Comparison of ENCODE assay signal across 19 cellular contexts in the genomic region with DNA sequence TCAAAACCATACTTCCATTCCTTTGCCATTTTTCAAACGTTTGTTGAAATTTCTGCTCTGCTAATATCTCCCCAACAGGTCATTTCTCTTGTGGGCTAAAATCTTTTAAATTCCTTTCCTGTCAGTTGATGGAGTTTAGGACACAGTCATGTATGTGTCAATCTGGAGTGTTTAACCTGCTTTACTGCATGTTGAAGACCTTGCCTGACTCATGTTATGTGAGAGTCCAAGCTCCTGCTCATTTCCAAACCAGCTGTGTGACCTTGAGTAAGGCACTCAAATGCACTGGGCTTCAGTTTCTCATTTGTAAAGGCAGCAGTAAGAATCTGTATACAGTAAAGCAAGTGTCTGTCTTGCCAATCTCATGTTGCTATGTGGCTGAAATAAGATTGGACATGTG.
DNase-seq lines count a peak whose midpoint lies in the region; ATAC-seq, FAIRE-seq and TF ChIP-seq lines count a peak whose summit lies in the region.
"Had no signal": no experiment of that assay in that cellular context is flagged by ENCODE, and none has a peak within 500 bp of the region (broad histone marks: within the 10 kb centered on the region; RNA-seq: fewer than 3 reads in every experiment).

No MANE protein-coding gene starts in this region.

- no peak overlapping the region for H3K14ac ChIP-seq in trophoblast cell (ENCODE audit: low read length)

- FAIRE-seq in GM12891 (lab: Jason Lieb, UNC) = peak; percentile 40
- FAIRE-seq: A204.1, D721Med, GM19239, H54 had no signal

- H3K23ac ChIP-seq in trophoblast cell (ENCODE audit: low read length) = no peak overlapping the region

- intact Hi-C loops in PC-3 (cut with micrococcal nuclease) = no loop called here
- intact Hi-C loops in A673 (cut with micrococcal nuclease; ENCODE audit: unreplicated experiment) = no loop called here

- H3K9ac ChIP-seq in PC-3 (ENCODE audit: low read length) (no peak overlapping the region), trophoblast cell (ENCODE audit: low read length) (no peak overlapping the region), MM.1S (ENCODE audit: low read length) (no peak overlapping the region)
- H3K9ac ChIP-seq: GM23248 had no signal

- H2BK12ac ChIP-seq in trophoblast cell (ENCODE audit: low read length) = no peak overlapping the region

- H4K8ac ChIP-seq in trophoblast cell (ENCODE audit: low read depth, low read length) = no peak overlapping the region

- H3K18ac ChIP-seq in trophoblast cell (ENCODE audit: low read length) = no peak overlapping the region

- H4K20me1 ChIP-seq in PC-3 (ENCODE audit: low read length) (no peaks in the 10 kb centered on the region), MM.1S (ENCODE audit: insufficient read depth, low read length) (no peaks in the 10 kb centered on the region)

- H3K4me1 ChIP-seq in PC-3 (ENCODE audit: insufficient read depth, low read length) (no peaks in the 10 kb centered on the region), trophoblast cell (ENCODE audit: control insufficient read depth in 1 of 2, insufficient read depth in 2 of 2, low read length in 2 of 2) (no peaks in the 10 kb centered on the region), MM.1S (ENCODE audit: low read length) (peaks cover 12% of the 10 kb centered on the region), A673 (ENCODE audit: insufficient read depth, low read length, poor library complexity, severe bottlenecking) (no peaks in the 10 kb centered on the region)
- H3K4me1 ChIP-seq: Caco-2 had no signal

- TF ChIP-seq POLR2A in GM12891 (IDR thresholded peaks at IDR 0.05; ENCODE audit: low read depth, low read length) = no peak

- CTCF ChIA-PET in PC-3 (lab: Charles Lee) = no interaction called here
- CTCF ChIA-PET in A673 (lab: Charles Lee) = no interaction called here

- WGBS in trophoblast cell (ENCODE audit: extremely low coverage, insufficient coverage, insufficient read length) = no CpG with 5 or more reads among the region's 1 CpG

- H4K91ac ChIP-seq in trophoblast cell (ENCODE audit: low read depth, low read length) = no peak overlapping the region

- POLR2A ChIA-PET in PC-3 (lab: Charles Lee; ENCODE audit: unreplicated experiment) = no interaction called here
- POLR2A ChIA-PET in A673 (lab: Charles Lee; ENCODE audit: low non-redundant PET) = no interaction called here

- no peak overlapping the region for H3K4me2 ChIP-seq in PC-3 (ENCODE audit: low read length)
- no peak overlapping the region for H3K4me2 ChIP-seq in trophoblast cell (ENCODE audit: low read length)
- H3K4me2 ChIP-seq in MM.1S (ENCODE audit: low read depth, low read length) = no peak overlapping the region

- H3K27me3 ChIP-seq in PC-3 (ENCODE audit: low read length) (peaks cover 51% of the 10 kb centered on the region), trophoblast cell (ENCODE audit: insufficient read depth, low read length) (no peaks in the 10 kb centered on the region), MM.1S (replicated peaks; ENCODE audit: insufficient read depth, low read length) (no peaks in the 10 kb centered on the region), A673 (replicated peaks; ENCODE audit: insufficient read depth, low read depth, low read length, poor library complexity) (peaks cover 30% of the 10 kb centered on the region)

- no peak overlapping the region for H3K27ac ChIP-seq in PC-3 (ENCODE audit: low read length)
- no peak overlapping the region for H3K27ac ChIP-seq in trophoblast cell (ENCODE audit: low read depth, low read length)
- no peak overlapping the region for H3K27ac ChIP-seq in MM.1S (ENCODE audit: low read length)
- H3K27ac ChIP-seq in A673 (ENCODE audit: low read depth, low read length, poor library complexity, severe bottlenecking) = no peak overlapping the region
- H3K27ac ChIP-seq: C4-2B, GM23248 had no signal

- no peaks in the 10 kb centered on the region for H3K79me1 ChIP-seq in trophoblast cell (ENCODE audit: low read length)

- H3K9me2 ChIP-seq in PC-3 (replicated peaks; ENCODE audit: low read length) = no peaks in the 10 kb centered on the region
- H3K9me2 ChIP-seq in MM.1S (replicated peaks; ENCODE audit: insufficient read depth, low read length) = no peaks in the 10 kb centered on the region

- H4K12ac ChIP-seq in trophoblast cell (ENCODE audit: low read depth, low read length) = no peak overlapping the region

- BruUV-seq in PC-3 (replicated peaks; lab: Mats Ljungman, UMichigan) = no TSS peak
- BruUV-seq in A673 (replicated peaks; lab: Mats Ljungman, UMichigan) = no TSS peak

- H3K79me2 ChIP-seq in PC-3 (ENCODE audit: low read length) (no peaks in the 10 kb centered on the region), trophoblast cell (ENCODE audit: control insufficient read depth, insufficient read depth, low read length, poor library complexity) (no peaks in the 10 kb centered on the region), MM.1S (ENCODE audit: low read length) (no peaks in the 10 kb centered on the region)

- no peak for ATAC-seq in PC-3

- DNase-seq in GM12891 (ENCODE audit: insufficient read length, low spot score) = no peak
- DNase-seq in PC-3 = peak; percentile 6
- peak; percentile 71 for DNase-seq in epithelial cell of esophagus (ENCODE audit: low read depth)
- peak; percentile 56 to 81 for DNase-seq in trophoblast cell
- no peak for DNase-seq in NCI-H524 (lab: John Stamatoyannopoulos, UW)
- DNase-seq in anterior cingulate cortex (lab: John Stamatoyannopoulos, UW) = no peak
- DNase-seq in MM.1S = no peak
- DNase-seq in A673 (ENCODE audit: low spot score) = no peak
- DNase-seq: AML-193; Caco-2; CD4-positive, alpha-beta T cell; GDM1; GM23248; HCEC 1CT had no signal

- no peak overlapping the region for H2BK120ac ChIP-seq in trophoblast cell (ENCODE audit: insufficient read depth, low read length, poor library complexity)

- no peak overlapping the region for H2BK5ac ChIP-seq in trophoblast cell (ENCODE audit: low read depth, low read length, poor library complexity)

- TF ChIP-seq CTCF in PC-3 (conservative IDR thresholded peaks at IDR 0.05; ENCODE audit: low read depth, low read length) (no peak), epithelial cell of esophagus (IDR thresholded peaks at IDR 0.05; ENCODE audit: insufficient read depth, low read depth, low read length, missing control alignments) (no peak), MM.1S (IDR thresholded peaks at IDR 0.05; ENCODE audit: low read length) (no peak), A673 (conservative IDR thresholded peaks at IDR 0.05; ENCODE audit: low read depth, low read length) (no peak)

- no peak overlapping the region for H2AK5ac ChIP-seq in trophoblast cell (ENCODE audit: low read length)

- H3K36me3 ChIP-seq in PC-3 (ENCODE audit: low read depth, low read length) = no peaks in the 10 kb centered on the region
- no peaks in the 10 kb centered on the region for H3K36me3 ChIP-seq in trophoblast cell (ENCODE audit: control insufficient read depth in 1 of 2, insufficient read depth in 2 of 2, low read length in 2 of 2)
- H3K36me3 ChIP-seq in MM.1S (replicated peaks; ENCODE audit: insufficient read depth, low read length) = no peaks in the 10 kb centered on the region
- no peaks in the 10 kb centered on the region for H3K36me3 ChIP-seq in A673 (ENCODE audit: insufficient read depth, low read length, poor library complexity, severe bottlenecking)

- H3K9me3 ChIP-seq in PC-3 (ENCODE audit: low read length) = no peaks in the 10 kb centered on the region
- H3K9me3 ChIP-seq in trophoblast cell (ENCODE audit: insufficient read depth, low read depth, low read length) = no peaks in the 10 kb centered on the region
- H3K9me3 ChIP-seq in MM.1S (replicated peaks; ENCODE audit: insufficient read depth, low read length) = no peaks in the 10 kb centered on the region
- no peaks in the 10 kb centered on the region for H3K9me3 ChIP-seq in A673 (ENCODE audit: low read depth, low read length, poor library complexity, severe bottlenecking)
- H3K9me3 ChIP-seq: Caco-2 had no signal

- H3F3A ChIP-seq in PC-3 (ENCODE audit: low read length, unreplicated experiment) (no peaks in the 10 kb centered on the region), MM.1S (ENCODE audit: insufficient read depth, low read length) (no peaks in the 10 kb centered on the region)

- H3K4ac ChIP-seq in trophoblast cell (ENCODE audit: low read depth, low read length) = no peak overlapping the region

- H2AFZ ChIP-seq in PC-3 (ENCODE audit: low read length) = no peak overlapping the region
- H2AFZ ChIP-seq in trophoblast cell (ENCODE audit: insufficient read depth, low read length, poor library complexity) = no peak overlapping the region
- H2AFZ ChIP-seq in MM.1S (ENCODE audit: low read length) = no peak overlapping the region
- H2AFZ ChIP-seq: GM23248 had no signal

- no peak overlapping the region for H3K4me3 ChIP-seq in PC-3 (ENCODE audit: low read length)
- no peak overlapping the region for H3K4me3 ChIP-seq in epithelial cell of esophagus (ENCODE audit: low read length)
- H3K4me3 ChIP-seq in trophoblast cell (ENCODE audit: low read depth, low read length) = no peak overlapping the region
- no peak overlapping the region for H3K4me3 ChIP-seq in MM.1S (ENCODE audit: low read length)
- H3K4me3 ChIP-seq in A673 (ENCODE audit: low read depth, low read length, poor library complexity, severe bottlenecking) = no peak overlapping the region
- H3K4me3 ChIP-seq: GM23248 had no signal

TF ChIP-seq in GM12891, 5 proteins besides CTCF, POLR2A, EP300 and RAD21:
- no peak for TF ChIP-seq POU2F2 (IDR thresholded peaks at IDR 0.05; ENCODE audit: low read depth, low read length)
TF ChIP-seq in GM12891: peak in this region for 0.

Comparison
In these comparisons a context has a peak if more than half of its experiments do, and no peak if none do; other contexts are left out.
1. DNase-seq: peak in PC-3 (single experiment), epithelial cell of esophagus (single experiment) and trophoblast cell (2 of 2); none in GM12891 (single experiment), NCI-H524 (0 of 2), anterior cingulate cortex (0 of 58), MM.1S (single experiment) and A673 (single experiment).